In genomic region chr1:74437035-74437434, GRCh38 we compare ENCODE assay signal across 23 cellular contexts.
DNase-seq lines count a peak whose midpoint lies in the region; ATAC-seq, FAIRE-seq and TF ChIP-seq lines count a peak whose summit lies in the region.
"Had no signal": no experiment of that assay in that cellular context is flagged by ENCODE, and none has a peak within 500 bp of the region (broad histone marks: within the 10 kb centered on the region; RNA-seq: fewer than 3 reads in every experiment).

No MANE protein-coding gene starts in this region.

- H3K4me2 ChIP-seq in GM12878 (ENCODE audit: control insufficient read depth, insufficient read depth) (no peak overlapping the region), GM23338 (no peak overlapping the region)
- H3K4me2 ChIP-seq: A549 had no signal

- no peaks in the 10 kb centered on the region for H3K9me3 Mint-ChIP-seq in GM23338
- H3K9me3 Mint-ChIP-seq: CD4-positive, alpha-beta T cell had no signal

- BruUV-seq in GM12878 (replicated peaks; lab: Mats Ljungman, UMichigan): no TSS peak

- H3K4me3 ChIP-seq in GM12878: no peak overlapping the region
- no peak overlapping the region for H3K4me3 ChIP-seq in GM23338
- H3K4me3 ChIP-seq: A549; BLaER1 treated with 17β-estradiol and CSF1 and Interleukin-3, amounts not matched to agents 10 nM and 100 nM had no signal

- FAIRE-seq in GM12878 (lab: Jason Lieb, UNC): no peak
- FAIRE-seq: A549, D721Med, GM12891 had no signal

- no peaks in the 10 kb centered on the region for H3K4me1 Mint-ChIP-seq in GM23338
- H3K4me1 Mint-ChIP-seq: B cell had no signal

- TF ChIP-seq CTCF in GM12878 (IDR thresholded peaks at IDR 0.05 in 2 of 3, conservative IDR thresholded peaks at IDR 0.05 in 1 of 3; ENCODE audit: control insufficient read depth in 2 of 3, extremely low read depth in 1 of 3, insufficient read depth in 1 of 3, low read depth in 3 of 3, low read length in 3 of 3): no peak
- no peak for TF ChIP-seq CTCF in GM23338 (conservative IDR thresholded peaks at IDR 0.05; ENCODE audit: low read depth in 2 of 2)

- H3F3A ChIP-seq in GM23338 (replicated peaks; ENCODE audit: low read depth): no peaks in the 10 kb centered on the region

- H3K4me1 ChIP-seq in GM12878 (ENCODE audit: control insufficient read depth, insufficient read depth, low read length) (no peaks in the 10 kb centered on the region), GM23338 (ENCODE audit: insufficient read depth) (no peaks in the 10 kb centered on the region)
- H3K4me1 ChIP-seq: A549, Caco-2 had no signal

- no peak for TF ChIP-seq EP300 in GM12878 (IDR thresholded peaks at IDR 0.05; ENCODE audit: borderline replicate concordance in 1 of 2, control insufficient read depth in 1 of 2, low read depth in 2 of 2, low read length in 2 of 2)

- no peak for TF ChIP-seq POLR2A in GM12878 (IDR thresholded peaks at IDR 0.05; ENCODE audit: low read depth, low read length)

- H3K27ac ChIP-seq in GM12878 (ENCODE audit: control insufficient read depth, insufficient read depth) (no peak overlapping the region), GM23338 (ENCODE audit: low read depth) (no peak overlapping the region)
- H3K27ac ChIP-seq: 22Rv1; A549; BLaER1 treated with 17β-estradiol and CSF1 and Interleukin-3, amounts not matched to agents 10 nM and 100 nM; C4-2B had no signal

- CTCF ChIA-PET in GM12878 (lab: Yijun Ruan, JAX): no interaction called here

- no peak overlapping the region for H3K9ac ChIP-seq in GM12878 (ENCODE audit: control insufficient read depth, insufficient read depth, low read length)
- H3K9ac ChIP-seq: BLaER1 treated with 17β-estradiol and CSF1 and Interleukin-3, amounts not matched to agents 10 nM and 100 nM had no signal

- no peak for TF ChIP-seq RAD21 in GM12878 (IDR thresholded peaks at IDR 0.05; ENCODE audit: insufficient read depth, low read depth, low read length)

- peak; percentile 46 for DNase-seq in NCI-H69 (lab: John Stamatoyannopoulos, UW)
- DNase-seq in GM12878 (ENCODE audit: low read depth, low spot score): no peak
- no peak for DNase-seq in posterior vena cava (ENCODE audit: low spot score)
- DNase-seq in GM23338 (ENCODE audit: low spot score): no peak
- DNase-seq: AML-193; Caco-2; Calu3; CD4-positive, alpha-beta T cell; CD8-positive, alpha-beta T cell; DMS153; DMS53; DMS79; DND-41; EL; GDM1 had no signal

- H3K36me3 ChIP-seq in GM12878 (ENCODE audit: control insufficient read depth in 2 of 2, insufficient read depth in 2 of 2, low read length in 1 of 2) (no peaks in the 10 kb centered on the region), GM23338 (ENCODE audit: insufficient read depth) (no peaks in the 10 kb centered on the region)
- H3K36me3 ChIP-seq: BLaER1 treated with 17β-estradiol and CSF1 and Interleukin-3, amounts not matched to agents 10 nM and 100 nM had no signal

- in situ Hi-C loops in GM12878 (cut with MboI): no loop called here

- H3K27me3 Mint-ChIP-seq in GM23338 (ENCODE audit: insufficient read depth, low read depth, poor library complexity): no peaks in the 10 kb centered on the region
- H3K27me3 Mint-ChIP-seq: B cell; CD4-positive, alpha-beta T cell had no signal

- H3K27ac Mint-ChIP-seq in GM23338: no peak overlapping the region; the same call in 1 of the 2 replicates
- H3K27ac Mint-ChIP-seq: B cell; CD4-positive, alpha-beta T cell; CD8-positive, alpha-beta T cell had no signal

- ATAC-seq in GM18870 (IDR thresholded peaks at IDR 0.05; ENCODE audit: unreplicated experiment) (peak; percentile 51), GM12878 (0 out of 3 replicates have a peak, but pooled peaks have one; percentile 27), GM23338 (no peak)
- ATAC-seq: A549; CD8-positive, alpha-beta T cell had no signal

- H3K79me2 ChIP-seq in GM12878 (ENCODE audit: control insufficient read depth, insufficient read depth, low read length): no peaks in the 10 kb centered on the region
- no peaks in the 10 kb centered on the region for H3K79me2 ChIP-seq in GM23338 (replicated peaks; ENCODE audit: insufficient read depth)

- no peaks in the 10 kb centered on the region for H3K36me3 Mint-ChIP-seq in GM23338 (ENCODE audit: low read depth)
- H3K36me3 Mint-ChIP-seq: CD8-positive, alpha-beta T cell had no signal

- 5% methylated on average over 1 of the region's 1 CpG for WGBS in GM12878 (ENCODE audit: insufficient coverage, insufficient replicate concordance, low lambda C conversion rate, missing lambda C conversion rate)

- H3K9me2 ChIP-seq in GM23338 (ENCODE audit: insufficient read depth): no peaks in the 10 kb centered on the region

- no peak overlapping the region for H3K4me3 Mint-ChIP-seq in GM23338
- H3K4me3 Mint-ChIP-seq: B cell; CD4-positive, alpha-beta T cell; CD8-positive, alpha-beta T cell had no signal

- intact Hi-C loops in GM12878 (cut with micrococcal nuclease; ENCODE audit: unreplicated experiment): no loop called here
- intact Hi-C loops in posterior vena cava (cut with DNase I): loop anchor here in 1 of 2 donors (10.0 kb wide), 1 partner anchor 908 kb away; no protein-coding TSS in a partner anchor

- POLR2A ChIA-PET in GM12878 (lab: Charles Lee): no interaction called here

- SMC1A ChIA-PET in GM12878 (lab: Charles Lee; ENCODE audit: uncharacterized antibody, unreplicated experiment): no interaction called here

- H4K20me1 ChIP-seq in GM12878 (ENCODE audit: control insufficient read depth, insufficient read depth) (no peaks in the 10 kb centered on the region), GM23338 (replicated peaks; ENCODE audit: insufficient read depth) (no peaks in the 10 kb centered on the region)
- H4K20me1 ChIP-seq: BLaER1 treated with 17β-estradiol and CSF1 and Interleukin-3, amounts not matched to agents 10 nM and 100 nM had no signal

- no peak overlapping the region for H2AFZ ChIP-seq in GM12878 (ENCODE audit: control insufficient read depth, low read depth, low read length)
- H2AFZ ChIP-seq in GM23338: no peak overlapping the region

- H3K27me3 ChIP-seq in GM12878 (replicated peaks in 1 of 2; ENCODE audit: control insufficient read depth in 2 of 2, insufficient read depth in 2 of 2, low read length in 1 of 2): no peaks in the 10 kb centered on the region
- no peaks in the 10 kb centered on the region for H3K27me3 ChIP-seq in GM23338 (ENCODE audit: insufficient read depth)
- H3K27me3 ChIP-seq: BLaER1 treated with 17β-estradiol and CSF1 and Interleukin-3, amounts not matched to agents 10 nM and 100 nM had no signal

- RAD21 ChIA-PET in GM12878 (lab: Charles Lee; ENCODE audit: unreplicated experiment): no interaction called here

- no peaks in the 10 kb centered on the region for H3K9me3 ChIP-seq in GM12878 (replicated peaks; ENCODE audit: control insufficient read depth, insufficient read depth, low read length)
- H3K9me3 ChIP-seq: A549; BLaER1 treated with 17β-estradiol and CSF1 and Interleukin-3, amounts not matched to agents 10 nM and 100 nM; Caco-2 had no signal

TF ChIP-seq in GM12878, 131 proteins besides CTCF, POLR2A, EP300 and RAD21 (continues in another document):
- TF ChIP-seq CREB1 (IDR thresholded peaks at IDR 0.05; ENCODE audit: low read depth): no peak
- TF ChIP-seq SUZ12 (IDR thresholded peaks at IDR 0.05; ENCODE audit: unreplicated experiment): no peak
- TF ChIP-seq USF1 (IDR thresholded peaks at IDR 0.05; ENCODE audit: borderline replicate concordance, extremely low read length, insufficient read depth, low read depth, low read length): no peak
- TF ChIP-seq MTA3 (IDR thresholded peaks at IDR 0.05; ENCODE audit: borderline replicate concordance, low read length): no peak
- TF ChIP-seq MXI1 (IDR thresholded peaks at IDR 0.05; ENCODE audit: low read depth, low read length): no peak
- TF ChIP-seq TAF1 (IDR thresholded peaks at IDR 0.05; ENCODE audit: borderline replicate concordance, low read depth, low read length): no peak
- no peak for TF ChIP-seq SREBF1 (IDR thresholded peaks at IDR 0.05; ENCODE audit: low read length)
- TF ChIP-seq HDAC2 (IDR thresholded peaks at IDR 0.05): no peak

TF ChIP-seq in GM23338, 12 proteins besides CTCF, POLR2A, EP300 and RAD21 (continues in another document):
- TF ChIP-seq JUNB (IDR thresholded peaks at IDR 0.05; ENCODE audit: unreplicated experiment): no peak
